12 cellular contexts compared by ENCODE assay signal in genomic region chr15:57395292-57395691, GRCh38. TPM values are rescaled to one million over a fixed set of nuclear protein-coding genes. Genes with fewer than 3 reads are reported as not detected.
DNase-seq lines count a peak whose midpoint lies in the region; ATAC-seq and TF ChIP-seq lines count a peak whose summit lies in the region.
"Had no signal": no experiment of that assay in that cellular context is flagged by ENCODE, and none has a peak within 500 bp of the region (broad histone marks: within the 10 kb centered on the region; RNA-seq: fewer than 3 reads in every experiment).

No MANE protein-coding gene starts in this region.

- H3K27ac Mint-ChIP-seq in activated CD4-positive, alpha-beta memory T cell treated with anti-CD3 and anti-CD28 coated beads for 36 hours = no peak overlapping the region
- H3K27ac Mint-ChIP-seq: activated T-helper 17 cell treated with anti-CD3 and anti-CD28 coated beads, Interleukin-2, amount 50 U/mL, for 72 hours; natural killer cell treated with Interleukin-12 subunit alpha and Interleukin-12 subunit beta and Interleukin-15 and Interleukin-18, amount 100 ng/mL, for 72 hours had no signal

- intact Hi-C loops in activated CD4-positive, alpha-beta memory T cell treated with anti-CD3 and anti-CD28 coated beads for 36 hours (cut with micrococcal nuclease) = no loop called here

- CTCF ChIA-PET in activated CD4-positive, alpha-beta memory T cell treated with anti-CD3 and anti-CD28 coated beads for 36 hours (lab: Charles Lee) = no interaction called here

- peak; percentile 66 for ATAC-seq in omental fat pad (ENCODE audit: low FRiP score)
- ATAC-seq: activated T-helper 17 cell treated with anti-CD3 and anti-CD28 coated beads, Interleukin-2, amount 50 U/mL, for 72 hours; natural killer cell treated with Interleukin-12 subunit alpha and Interleukin-12 subunit beta and Interleukin-15 and Interleukin-18, amount 100 ng/mL, for 72 hours had no signal

- no peaks in the 10 kb centered on the region for H3K36me3 Mint-ChIP-seq in activated CD4-positive, alpha-beta memory T cell treated with anti-CD3 and anti-CD28 coated beads for 36 hours
- H3K36me3 Mint-ChIP-seq: natural killer cell treated with Interleukin-12 subunit alpha and Interleukin-12 subunit beta and Interleukin-15 and Interleukin-18, amount 100 ng/mL, for 72 hours had no signal

- no peaks in the 10 kb centered on the region for H3K4me1 Mint-ChIP-seq in activated CD4-positive, alpha-beta memory T cell treated with anti-CD3 and anti-CD28 coated beads for 36 hours (ENCODE audit: low read depth)
- H3K4me1 Mint-ChIP-seq: activated T-helper 17 cell treated with anti-CD3 and anti-CD28 coated beads, Interleukin-2, amount 50 U/mL, for 72 hours had no signal

- no peak overlapping the region for H3K4me3 Mint-ChIP-seq in activated CD4-positive, alpha-beta memory T cell treated with anti-CD3 and anti-CD28 coated beads for 36 hours
- H3K4me3 Mint-ChIP-seq: activated T-helper 17 cell treated with anti-CD3 and anti-CD28 coated beads, Interleukin-2, amount 50 U/mL, for 72 hours; natural killer cell treated with Interleukin-12 subunit alpha and Interleukin-12 subunit beta and Interleukin-15 and Interleukin-18, amount 100 ng/mL, for 72 hours had no signal

- H3K9me3 Mint-ChIP-seq in activated CD4-positive, alpha-beta memory T cell treated with anti-CD3 and anti-CD28 coated beads for 36 hours = no peaks in the 10 kb centered on the region
- H3K9me3 Mint-ChIP-seq: activated T-helper 17 cell treated with anti-CD3 and anti-CD28 coated beads, Interleukin-2, amount 50 U/mL, for 72 hours; natural killer cell treated with Interleukin-12 subunit alpha and Interleukin-12 subunit beta and Interleukin-15 and Interleukin-18, amount 100 ng/mL, for 72 hours had no signal

- POLR2A ChIA-PET in activated CD4-positive, alpha-beta memory T cell treated with anti-CD3 and anti-CD28 coated beads for 36 hours (lab: Charles Lee) = no interaction called here

- H3K4me3 ChIP-seq in epithelial cell of esophagus (ENCODE audit: low read length) = no peak overlapping the region

- no peak for TF ChIP-seq CTCF in epithelial cell of esophagus (IDR thresholded peaks at IDR 0.05; ENCODE audit: insufficient read depth, low read depth, low read length, missing control alignments)
- TF ChIP-seq CTCF in omental fat pad (IDR thresholded peaks at IDR 0.05) = no peak

- H3K27me3 Mint-ChIP-seq in activated CD4-positive, alpha-beta memory T cell treated with anti-CD3 and anti-CD28 coated beads for 36 hours = peaks cover 2% of the 10 kb centered on the region

- DNase-seq in GM04504 (ENCODE audit: low read depth) (peak; percentile 62), MV-4-11 (lab: John Stamatoyannopoulos, UW) (peak; percentile 86), epithelial cell of esophagus (ENCODE audit: low read depth) (peak; percentile 51), omental fat pad (ENCODE audit: low spot score) (no peak), NCI-H2029 treated with DMSO at 0.1 percent for 48 hours (lab: John Stamatoyannopoulos, UW) (no peak), NCI-H526 (lab: John Stamatoyannopoulos, UW) (no peak), NCI-H1417 treated with DMSO at 0.1 percent for 48 hours (lab: John Stamatoyannopoulos, UW) (no peak)
- DNase-seq in activated CD4-positive, alpha-beta memory T cell treated with anti-CD3 and anti-CD28 coated beads for 36 hours = no peak
- DNase-seq: MM.1S, T-helper 2 cell had no signal

RNA-seq across cellular contexts. Expression of gene CGNL1, which starts 19.0 kb away (rescaled TPM):
- total RNA-seq in omental fat pad = 10 to 100 TPM in 1 of 4 donors, 1 to 10 TPM in 3; 4.7 to 13.7 (median 7.3) TPM
- not detected for total RNA-seq in activated CD4-positive, alpha-beta memory T cell treated with anti-CD3 and anti-CD28 coated beads for 36 hours
- total RNA-seq: activated T-helper 17 cell treated with anti-CD3 and anti-CD28 coated beads, Interleukin-2, amount 50 U/mL, for 72 hours; natural killer cell treated with Interleukin-12 subunit alpha and Interleukin-12 subunit beta and Interleukin-15 and Interleukin-18, amount 100 ng/mL, for 72 hours had no signal

Comparison
In these comparisons a context has a peak if more than half of its experiments do, and no peak if none do; other contexts are left out.
1. DNase-seq: peak in GM04504 (single experiment), MV-4-11 (single experiment) and epithelial cell of esophagus (single experiment); none in omental fat pad (single experiment), NCI-H2029 treated with DMSO at 0.1 percent for 48 hours (single experiment), activated CD4-positive, alpha-beta memory T cell treated with anti-CD3 and anti-CD28 coated beads for 36 hours (single experiment), NCI-H526 (0 of 2) and NCI-H1417 treated with DMSO at 0.1 percent for 48 hours (single experiment).
2. RNA of gene CGNL1, which starts 19.0 kb away (total RNA-seq): 4.7 to 13.7 TPM in omental fat pad; not detected in activated CD4-positive, alpha-beta memory T cell treated with anti-CD3 and anti-CD28 coated beads for 36 hours; every median in the first group is over 4 times any median in the second.